Comparison of ENCODE assay signal across 8 cellular contexts in the genomic region with DNA sequence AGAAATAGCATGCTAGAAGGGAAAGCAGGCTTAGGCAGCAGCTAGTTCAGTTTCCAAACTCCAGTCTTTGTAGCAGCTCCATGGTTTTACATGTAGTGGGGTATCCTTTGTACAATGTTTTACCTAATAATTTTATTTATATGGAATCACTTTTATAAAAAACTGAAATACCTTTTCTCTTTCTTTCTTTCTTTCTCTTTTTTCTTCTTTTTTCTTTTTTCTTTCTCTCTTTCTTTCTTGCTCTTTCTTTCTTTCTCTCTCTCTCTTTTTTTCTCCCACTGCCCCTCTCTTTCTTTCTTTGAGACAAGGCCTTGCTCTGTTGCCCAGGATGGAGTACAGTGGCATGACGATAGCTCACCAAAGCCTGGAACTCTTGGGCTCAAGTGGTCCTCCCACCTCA.
"Had no signal": no experiment of that assay in that cellular context is flagged by ENCODE, and none has a peak within 500 bp of the region (broad histone marks: within the 10 kb centered on the region; RNA-seq: fewer than 3 reads in every experiment).

No MANE protein-coding gene starts in this region.

- H3K27ac ChIP-seq: GM23248, KMS-11 had no signal

- H3K4me3 Mint-ChIP-seq: IgD-negative memory B cell had no signal

- H2AFZ ChIP-seq: GM23248 had no signal

- H3K9me3 Mint-ChIP-seq: IgD-negative memory B cell had no signal

- H3K4me3 ChIP-seq: GM23248, HAP-1 had no signal

- H3K4me1 Mint-ChIP-seq: IgD-negative memory B cell had no signal

- H3K9ac ChIP-seq: GM23248, KMS-11 had no signal

- DNase-seq: GM23248, GOT3, H7, KBM-7 had no signal

- H3K4me2 ChIP-seq: KMS-11 had no signal

- H3K4me1 ChIP-seq: HAP-1 had no signal

- ATAC-seq: HCT116 had no signal

- H3K27ac Mint-ChIP-seq: IgD-negative memory B cell had no signal

- H3K27me3 Mint-ChIP-seq: IgD-negative memory B cell had no signal

- H3K36me3 Mint-ChIP-seq: IgD-negative memory B cell had no signal
